ENCODE assay signal across 18 cellular contexts in the genomic region with DNA sequence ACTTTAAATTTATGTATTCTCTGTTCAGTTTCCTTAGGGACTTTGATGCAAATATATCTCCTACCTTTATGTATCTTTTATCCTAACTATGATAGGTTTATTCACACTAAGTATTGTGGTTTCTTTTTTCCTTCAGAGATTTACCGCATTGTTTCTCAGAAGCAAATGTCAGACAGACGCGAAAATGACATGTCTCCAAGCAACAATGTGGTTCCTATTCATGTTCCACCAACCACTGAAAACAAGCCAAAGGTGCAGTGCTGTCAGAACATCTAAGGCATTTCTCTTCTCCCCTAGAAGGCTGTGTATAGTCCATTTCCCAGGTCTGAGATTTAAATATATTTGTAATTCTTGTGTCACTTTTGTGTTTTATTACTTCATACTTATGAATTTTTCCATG. TPM values are rescaled to one million over a fixed set of nuclear protein-coding genes. Genes with fewer than 3 reads are reported as not detected.
DNase-seq lines count a peak whose midpoint lies in the region; ATAC-seq and TF ChIP-seq lines count a peak whose summit lies in the region.
"Had no signal": no experiment of that assay in that cellular context is flagged by ENCODE, and none has a peak within 500 bp of the region (broad histone marks: within the 10 kb centered on the region; RNA-seq: fewer than 3 reads in every experiment).

No MANE protein-coding gene starts in this region.

- H3K27me3 Mint-ChIP-seq in activated T-cell treated with anti-CD3 and anti-CD28 coated beads, Interleukin-2, amount 50 U/mL, for 24 hours, result no peaks in the 10 kb centered on the region
- H3K27me3 Mint-ChIP-seq in activated CD4-positive, alpha-beta T cell treated with anti-CD3 and anti-CD28 coated beads, Interleukin-2, amount 10 ng/mL, durations not matched to agents 7 days and 5 days, result no peaks in the 10 kb centered on the region
- no peaks in the 10 kb centered on the region for H3K27me3 Mint-ChIP-seq in central memory CD8-positive, alpha-beta T cell

- TF ChIP-seq POLR2A in erythroblast (IDR thresholded peaks at IDR 0.05; ENCODE audit: low read length), result no peak

- CTCF ChIA-PET in activated CD4-positive, alpha-beta T cell treated with anti-CD3 and anti-CD28 coated beads, Interleukin-2, amount 10 ng/mL, durations not matched to agents 7 days and 5 days (lab: Charles Lee), result no interaction called here

- H3K4me1 Mint-ChIP-seq in activated T-cell treated with anti-CD3 and anti-CD28 coated beads, Interleukin-2, amount 50 U/mL, for 24 hours (ENCODE audit: low read depth), result peaks cover 84% of the 10 kb centered on the region
- H3K4me1 Mint-ChIP-seq in activated CD4-positive, alpha-beta T cell treated with anti-CD3 and anti-CD28 coated beads, Interleukin-2, amount 10 ng/mL, durations not matched to agents 7 days and 5 days, result peaks cover 73% of the 10 kb centered on the region
- peaks cover 27% of the 10 kb centered on the region for H3K4me1 Mint-ChIP-seq in central memory CD8-positive, alpha-beta T cell

- peak; percentile 92 for ATAC-seq in central memory CD8-positive, alpha-beta T cell (replicated peaks; ENCODE audit: extremely low read depth, poor library complexity, severe bottlenecking)
- no peak for ATAC-seq in HG03159 (IDR thresholded peaks at IDR 0.05; ENCODE audit: unreplicated experiment)
- ATAC-seq: A549, esophagus mucosa, HCT116, K562 had no signal

- peak overlapping the region; percentile 32 for H3K4me3 Mint-ChIP-seq in activated T-cell treated with anti-CD3 and anti-CD28 coated beads, Interleukin-2, amount 50 U/mL, for 24 hours
- peak overlapping the region; percentile 5 for H3K4me3 Mint-ChIP-seq in activated CD4-positive, alpha-beta T cell treated with anti-CD3 and anti-CD28 coated beads, Interleukin-2, amount 10 ng/mL, durations not matched to agents 7 days and 5 days
- no peak overlapping the region for H3K4me3 Mint-ChIP-seq in central memory CD8-positive, alpha-beta T cell

- H3K9me3 Mint-ChIP-seq in activated T-cell treated with anti-CD3 and anti-CD28 coated beads, Interleukin-2, amount 50 U/mL, for 24 hours, result no peaks in the 10 kb centered on the region
- H3K9me3 Mint-ChIP-seq in activated CD4-positive, alpha-beta T cell treated with anti-CD3 and anti-CD28 coated beads, Interleukin-2, amount 10 ng/mL, durations not matched to agents 7 days and 5 days, result no peaks in the 10 kb centered on the region
- H3K9me3 Mint-ChIP-seq in central memory CD8-positive, alpha-beta T cell, result no peaks in the 10 kb centered on the region

- POLR2A ChIA-PET in activated CD4-positive, alpha-beta T cell treated with anti-CD3 and anti-CD28 coated beads, Interleukin-2, amount 10 ng/mL, durations not matched to agents 7 days and 5 days (lab: Charles Lee), result no interaction called here

- DNase-seq in activated T-cell treated with anti-CD3 and anti-CD28 coated beads, Interleukin-2, amount 50 U/mL, for 24 hours, result no peak
- no peak for DNase-seq in activated T-cell treated with anti-CD3 and anti-CD28 coated beads, Interleukin-2, amount 50 U/mL, for 1 hour
- peak; percentile 82 for DNase-seq in activated CD4-positive, alpha-beta T cell treated with anti-CD3 and anti-CD28 coated beads, Interleukin-2, amount 10 ng/mL, durations not matched to agents 7 days and 5 days
- DNase-seq in central memory CD8-positive, alpha-beta T cell (ENCODE audit: low spot score in 2 of 2), result no peak
- peak in 5 of 6 experiments; percentile 31 to 85 (median 77) for DNase-seq in stimulated activated naive CD4-positive, alpha-beta T cell (lab: John Stamatoyannopoulos, UW)
- no peak for DNase-seq in erythroblast (lab: John Stamatoyannopoulos, UW)
- no peak for DNase-seq in cerebellar cortex (ENCODE audit: low spot score)
- DNase-seq: anterior cingulate cortex, head of caudate nucleus, NCI-H1105, NCI-H345, SJCRH30, testis had no signal

- H3K27ac Mint-ChIP-seq in activated T-cell treated with anti-CD3 and anti-CD28 coated beads, Interleukin-2, amount 50 U/mL, for 24 hours, result peak overlapping the region; percentile 89
- peak overlapping the region; percentile 89 for H3K27ac Mint-ChIP-seq in activated CD4-positive, alpha-beta T cell treated with anti-CD3 and anti-CD28 coated beads, Interleukin-2, amount 10 ng/mL, durations not matched to agents 7 days and 5 days
- H3K27ac Mint-ChIP-seq in central memory CD8-positive, alpha-beta T cell (ENCODE audit: low read depth), result peak overlapping the region; percentile 47

- peaks cover 81% of the 10 kb centered on the region for H3K36me3 Mint-ChIP-seq in activated T-cell treated with anti-CD3 and anti-CD28 coated beads, Interleukin-2, amount 50 U/mL, for 24 hours (ENCODE audit: low read depth)
- peaks cover 76% of the 10 kb centered on the region for H3K36me3 Mint-ChIP-seq in activated CD4-positive, alpha-beta T cell treated with anti-CD3 and anti-CD28 coated beads, Interleukin-2, amount 10 ng/mL, durations not matched to agents 7 days and 5 days (ENCODE audit: low read depth)
- H3K36me3 Mint-ChIP-seq in central memory CD8-positive, alpha-beta T cell (ENCODE audit: insufficient read depth), result peaks cover 39% of the 10 kb centered on the region

RNA-seq across cellular contexts. Expression of a gene that starts 18.3 kb away (rescaled TPM):
- total RNA-seq in activated CD4-positive, alpha-beta T cell treated with anti-CD3 and anti-CD28 coated beads, Interleukin-2, amount 10 ng/mL, durations not matched to agents 7 days and 5 days, result 100 to 1,000 TPM; 168 to 169 TPM

Comparison
In these comparisons a context has a peak if more than half of its experiments do, and no peak if none do; other contexts are left out.
1. DNase-seq: peak in activated CD4-positive, alpha-beta T cell treated with anti-CD3 and anti-CD28 coated beads, Interleukin-2, amount 10 ng/mL, durations not matched to agents 7 days and 5 days (single experiment) and stimulated activated naive CD4-positive, alpha-beta T cell (5 of 6); none in activated T-cell treated with anti-CD3 and anti-CD28 coated beads, Interleukin-2, amount 50 U/mL, for 24 hours (single experiment), activated T-cell treated with anti-CD3 and anti-CD28 coated beads, Interleukin-2, amount 50 U/mL, for 1 hour (single experiment), central memory CD8-positive, alpha-beta T cell (0 of 2), erythroblast (0 of 2) and cerebellar cortex (single experiment).
2. Peak in every context shown above with its lines, with median percentiles within 50 percentile points of each other: H3K27ac Mint-ChIP-seq.